In genomic region chr4:39785031-39785430, GRCh38 we compare ENCODE assay signal across 20 cellular contexts.
A peak's percentile ranks its signal among the peaks of the same experiment; 100 is the strongest.
DNase-seq lines count a peak whose midpoint lies in the region; ATAC-seq and TF ChIP-seq lines count a peak whose summit lies in the region.
"Had no signal": no experiment of that assay in that cellular context is flagged by ENCODE, and none has a peak within 500 bp of the region (broad histone marks: within the 10 kb centered on the region; RNA-seq: fewer than 3 reads in every experiment).

No MANE protein-coding gene starts in this region.

- H3K27ac ChIP-seq in cardiac muscle cell (peak overlapping the region; percentile 24), heart right ventricle (no peak overlapping the region)
- H3K27ac ChIP-seq: 22Rv1, A549, C4-2B, GM23248, HL-60 had no signal

- H3K36me3 ChIP-seq in cardiac muscle cell (no peaks in the 10 kb centered on the region), heart right ventricle (peaks cover 0 to 24% (median 2%) of the 10 kb centered on the region in 9 donors)

- H3K4me1 ChIP-seq in cardiac muscle cell (ENCODE audit: low read depth) (no peaks in the 10 kb centered on the region), heart right ventricle (no peaks in the 10 kb centered on the region)
- H3K4me1 ChIP-seq: A549 had no signal

- ATAC-seq in heart right ventricle = no peak
- no peak for ATAC-seq in GM21360 (IDR thresholded peaks at IDR 0.05; ENCODE audit: unreplicated experiment)
- no peak for ATAC-seq in HG02870 (IDR thresholded peaks at IDR 0.05; ENCODE audit: unreplicated experiment)

- TF ChIP-seq CTCF in cardiac muscle cell (IDR thresholded peaks at IDR 0.05; ENCODE audit: low read depth, low read length) = no peak
- TF ChIP-seq CTCF in heart right ventricle (IDR thresholded peaks at IDR 0.05) = no peak
- TF ChIP-seq CTCF in nephron progenitor cell (IDR thresholded peaks at IDR 0.05) = no peak

- H3K27ac Mint-ChIP-seq in nephron progenitor cell = peak overlapping the region; percentile 16
- H3K27ac Mint-ChIP-seq: CD4-positive, alpha-beta T cell had no signal

- H3K4me1 Mint-ChIP-seq in nephron progenitor cell = no peaks in the 10 kb centered on the region

- DNase-seq in cardiac muscle cell (ENCODE audit: low read depth in 1 of 2, low spot score in 1 of 2) (no peak), heart right ventricle (no peak), ecto neural progenitor cell (ENCODE audit: low spot score) (peak; percentile 9), nephron progenitor cell (no peak), globus pallidus (ENCODE audit: low spot score) (no peak), SHP77 treated with DMSO at 0.1 percent for 48 hours (lab: John Stamatoyannopoulos, UW) (no peak)
- DNase-seq: AML-193; CD4-positive, alpha-beta T cell; DMS153; DMS79; GF-D8; GM23248; HCEC 1CT; IMR-90 had no signal

- no peaks in the 10 kb centered on the region for H3K9me3 Mint-ChIP-seq in nephron progenitor cell
- H3K9me3 Mint-ChIP-seq: CD4-positive, alpha-beta T cell had no signal

- no peak overlapping the region for H3K4me3 Mint-ChIP-seq in nephron progenitor cell
- H3K4me3 Mint-ChIP-seq: CD4-positive, alpha-beta T cell had no signal

- intact Hi-C loops in heart right ventricle (cut with DNase I) = no loop called here

- H3K27me3 Mint-ChIP-seq in nephron progenitor cell (ENCODE audit: low read depth, poor library complexity) = no peaks in the 10 kb centered on the region
- H3K27me3 Mint-ChIP-seq: CD4-positive, alpha-beta T cell had no signal

- H3K9me3 ChIP-seq in cardiac muscle cell (ENCODE audit: low read depth) (no peaks in the 10 kb centered on the region), heart right ventricle (no peaks in the 10 kb centered on the region)
- H3K9me3 ChIP-seq: A549 had no signal

- peaks cover 6% of the 10 kb centered on the region for H3K36me3 Mint-ChIP-seq in nephron progenitor cell (ENCODE audit: low read depth)

- H3K4me3 ChIP-seq in cardiac muscle cell (no peak overlapping the region), heart right ventricle (no peak overlapping the region)
- H3K4me3 ChIP-seq: A549, GM23248 had no signal

- H3K27me3 ChIP-seq in cardiac muscle cell (no peaks in the 10 kb centered on the region), heart right ventricle (no peaks in the 10 kb centered on the region)
